ENCODE assay signal across 8 cellular contexts in the genomic region with DNA sequence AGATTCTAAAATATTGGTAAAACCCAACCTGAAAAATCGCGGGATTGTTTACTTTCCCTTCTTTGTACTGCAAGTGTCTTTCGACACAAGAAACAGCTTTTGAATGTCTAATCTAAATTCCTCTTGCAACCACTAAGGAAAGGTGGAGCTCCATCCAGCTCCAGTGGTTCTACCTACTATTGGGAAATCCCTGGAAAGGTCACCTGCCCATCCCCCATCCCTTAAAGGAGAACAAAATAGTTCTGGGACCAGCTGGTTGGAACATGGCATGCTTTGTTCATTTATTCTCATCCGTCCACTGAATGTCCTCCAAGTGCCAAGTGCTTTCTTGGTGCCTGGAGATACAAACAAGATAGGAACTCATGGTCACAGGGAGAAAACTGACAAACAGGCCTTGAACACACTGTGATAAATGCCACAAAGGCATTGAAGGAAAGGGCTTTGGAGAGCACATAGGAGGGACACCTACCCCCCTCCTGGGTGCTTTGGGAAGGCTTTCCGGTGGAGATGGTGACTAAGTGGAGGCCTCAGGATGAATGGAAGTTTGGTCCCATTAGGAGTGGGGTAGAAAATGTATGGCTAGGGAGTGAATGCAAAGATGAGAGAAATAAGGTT. TPM values are rescaled to one million over a fixed set of nuclear protein-coding genes. Genes with fewer than 3 reads are reported as not detected.
A peak's percentile ranks its signal among the peaks of the same experiment; 100 is the strongest.
DNase-seq lines count a peak whose midpoint lies in the region; ATAC-seq and TF ChIP-seq lines count a peak whose summit lies in the region.

No MANE protein-coding gene starts in this region.

- H3K36me3 Mint-ChIP-seq in activated CD4-positive, alpha-beta T cell treated with anti-CD3 and anti-CD28 coated beads for 36 hours (ENCODE audit: low read depth), result peaks cover 23% of the 10 kb centered on the region
- peaks cover 22% of the 10 kb centered on the region for H3K36me3 Mint-ChIP-seq in activated B cell treated with CpG ODN at 0.5 μM for 24 hours (ENCODE audit: low read depth)
- H3K36me3 Mint-ChIP-seq in stimulated activated effector memory CD8-positive, alpha-beta T cell treated with anti-CD3 and anti-CD28 coated beads, Interleukin-12 subunit alpha, Interleukin-12 subunit beta, amount 100 ng/mL, for 72 hours, result peaks cover 39% of the 10 kb centered on the region

- CTCF ChIA-PET in activated CD4-positive, alpha-beta T cell treated with anti-CD3 and anti-CD28 coated beads for 36 hours (lab: Charles Lee), result interaction anchor here (1.3 to 7.7 kb wide), 2 partner anchors 157 to 197 kb away, joined by 3 to 94 read pairs; no protein-coding TSS in a partner anchor
- CTCF ChIA-PET in activated B cell treated with CpG ODN at 0.5 μM for 24 hours (lab: Charles Lee), result no interaction called here

- H3K27me3 ChIP-seq in iPS-20b (ENCODE audit: insufficient read depth, low read length), result no peaks in the 10 kb centered on the region
- H3K27me3 ChIP-seq in SJCRH30, result no peaks in the 10 kb centered on the region

- H3K4me1 ChIP-seq in iPS-20b (ENCODE audit: insufficient read depth, low read length) (peaks cover 14% of the 10 kb centered on the region), SJCRH30 (no peaks in the 10 kb centered on the region)

- no peaks in the 10 kb centered on the region for H3K9me3 ChIP-seq in iPS-20b (ENCODE audit: insufficient read depth, low read depth, low read length)
- H3K9me3 ChIP-seq in SJCRH30 (replicated peaks), result no peaks in the 10 kb centered on the region

- H3K36me3 ChIP-seq in iPS-20b (ENCODE audit: insufficient read depth, low read depth, low read length) (peaks cover 20% of the 10 kb centered on the region), SJCRH30 (peaks cover 10% of the 10 kb centered on the region)

- H3K27ac ChIP-seq in iPS-20b (ENCODE audit: low read length), result no peak overlapping the region
- H3K27ac ChIP-seq in SJCRH30, result no peak overlapping the region

- peak overlapping the region; percentile 99 for H3K4me3 Mint-ChIP-seq in activated CD4-positive, alpha-beta T cell treated with anti-CD3 and anti-CD28 coated beads for 36 hours
- H3K4me3 Mint-ChIP-seq in activated B cell treated with CpG ODN at 0.5 μM for 24 hours, result peak overlapping the region; percentile 99
- peak overlapping the region; percentile 98 for H3K4me3 Mint-ChIP-seq in stimulated activated effector memory CD8-positive, alpha-beta T cell treated with anti-CD3 and anti-CD28 coated beads, Interleukin-12 subunit alpha, Interleukin-12 subunit beta, amount 100 ng/mL, for 72 hours

- intact Hi-C loops in activated CD4-positive, alpha-beta T cell treated with anti-CD3 and anti-CD28 coated beads for 36 hours (cut with DNase I, micrococcal nuclease), result loop anchor here (5.0 to 10.0 kb wide), 4 partner anchors 506 to 1548 kb away; no protein-coding TSS in a partner anchor
- intact Hi-C loops in activated B cell treated with CpG ODN at 0.5 μM for 24 hours (cut with micrococcal nuclease), result loop anchor here (5.0 to 10.0 kb wide), 2 partner anchors 56 to 1262 kb away; no protein-coding TSS in a partner anchor

- no peaks in the 10 kb centered on the region for H3K27me3 Mint-ChIP-seq in activated CD4-positive, alpha-beta T cell treated with anti-CD3 and anti-CD28 coated beads for 36 hours
- no peaks in the 10 kb centered on the region for H3K27me3 Mint-ChIP-seq in activated B cell treated with CpG ODN at 0.5 μM for 24 hours

- peak overlapping the region; percentile 96; the same call in 1 of the 2 replicates for H3K9ac ChIP-seq in iPS-20b (ENCODE audit: low read depth, low read length)

- no peak for TF ChIP-seq CTCF in activated B cell treated with CpG ODN at 0.5 μM for 24 hours (IDR thresholded peaks at IDR 0.05)

- H3K4me3 ChIP-seq in iPS-20b (ENCODE audit: low read length) (peak overlapping the region; percentile 94; the same call in 1 of the 2 replicates), SJCRH30 (no peak overlapping the region; the same call in 1 of the 2 replicates)

- no peak for DNase-seq in activated CD4-positive, alpha-beta T cell treated with anti-CD3 and anti-CD28 coated beads for 36 hours
- no peak for DNase-seq in activated CD4-positive, alpha-beta T cell treated with anti-CD3 and anti-CD28 coated beads, Interleukin-2, amount 50 U/mL, for 4 hours
- no peak for DNase-seq in activated B cell treated with CpG ODN at 0.5 μM for 24 hours
- no peak for DNase-seq in stimulated activated effector memory CD8-positive, alpha-beta T cell treated with anti-CD3 and anti-CD28 coated beads, Interleukin-12 subunit alpha, Interleukin-12 subunit beta, amount 100 ng/mL, for 72 hours (ENCODE audit: low spot score in 2 of 2)
- DNase-seq in SJCRH30, result no peak
- no peak for DNase-seq in inferior parietal cortex (ENCODE audit: extremely low spot score)

- POLR2A ChIA-PET in activated CD4-positive, alpha-beta T cell treated with anti-CD3 and anti-CD28 coated beads for 36 hours (lab: Charles Lee), result no interaction called here
- POLR2A ChIA-PET in activated B cell treated with CpG ODN at 0.5 μM for 24 hours (lab: Charles Lee), result interaction anchor here (4.2 kb wide), 1 partner anchor 243 kb away, joined by 38 read pairs; the partner anchor contains the start of gene HECA

- no peak for ATAC-seq in activated CD4-positive, alpha-beta T cell treated with anti-CD3 and anti-CD28 coated beads for 36 hours
- ATAC-seq in activated B cell treated with CpG ODN at 0.5 μM for 24 hours (ENCODE audit: low read depth) (no peak), GM21367 (IDR thresholded peaks at IDR 0.05; ENCODE audit: unreplicated experiment) (no peak)
- no peak for ATAC-seq in stimulated activated effector memory CD8-positive, alpha-beta T cell treated with anti-CD3 and anti-CD28 coated beads, Interleukin-12 subunit alpha, Interleukin-12 subunit beta, amount 100 ng/mL, for 72 hours

- H3K4me1 Mint-ChIP-seq in activated CD4-positive, alpha-beta T cell treated with anti-CD3 and anti-CD28 coated beads for 36 hours, result peaks cover 20% of the 10 kb centered on the region
- peaks cover 17% of the 10 kb centered on the region for H3K4me1 Mint-ChIP-seq in activated B cell treated with CpG ODN at 0.5 μM for 24 hours
- H3K4me1 Mint-ChIP-seq in stimulated activated effector memory CD8-positive, alpha-beta T cell treated with anti-CD3 and anti-CD28 coated beads, Interleukin-12 subunit alpha, Interleukin-12 subunit beta, amount 100 ng/mL, for 72 hours, result peaks cover 50% of the 10 kb centered on the region

- H3K9me3 Mint-ChIP-seq in activated CD4-positive, alpha-beta T cell treated with anti-CD3 and anti-CD28 coated beads for 36 hours (ENCODE audit: low read depth), result no peaks in the 10 kb centered on the region
- H3K9me3 Mint-ChIP-seq in activated B cell treated with CpG ODN at 0.5 μM for 24 hours, result no peaks in the 10 kb centered on the region
- no peaks in the 10 kb centered on the region for H3K9me3 Mint-ChIP-seq in stimulated activated effector memory CD8-positive, alpha-beta T cell treated with anti-CD3 and anti-CD28 coated beads, Interleukin-12 subunit alpha, Interleukin-12 subunit beta, amount 100 ng/mL, for 72 hours

- H3K27ac Mint-ChIP-seq in activated CD4-positive, alpha-beta T cell treated with anti-CD3 and anti-CD28 coated beads for 36 hours, result no peak overlapping the region
- no peak overlapping the region for H3K27ac Mint-ChIP-seq in activated B cell treated with CpG ODN at 0.5 μM for 24 hours
- peak overlapping the region; percentile 98 for H3K27ac Mint-ChIP-seq in stimulated activated effector memory CD8-positive, alpha-beta T cell treated with anti-CD3 and anti-CD28 coated beads, Interleukin-12 subunit alpha, Interleukin-12 subunit beta, amount 100 ng/mL, for 72 hours

RNA-seq across cellular contexts. Expression of gene CITED2, which starts 2.3 kb away (rescaled TPM):
- total RNA-seq in activated CD4-positive, alpha-beta T cell treated with anti-CD3 and anti-CD28 coated beads for 36 hours, result 10 to 100 TPM; 45.1 to 58.1 TPM
- 20.7 and 22.5 TPM in 2 replicates for total RNA-seq in activated B cell treated with CpG ODN at 0.5 μM for 24 hours
- total RNA-seq in SJCRH30 (2014; rRNA removed; shearing (Covaris generic)), result 23.6 and 24.6 TPM in 2 replicates
